1 cellular context compared by ENCODE assay signal in the genomic region with DNA sequence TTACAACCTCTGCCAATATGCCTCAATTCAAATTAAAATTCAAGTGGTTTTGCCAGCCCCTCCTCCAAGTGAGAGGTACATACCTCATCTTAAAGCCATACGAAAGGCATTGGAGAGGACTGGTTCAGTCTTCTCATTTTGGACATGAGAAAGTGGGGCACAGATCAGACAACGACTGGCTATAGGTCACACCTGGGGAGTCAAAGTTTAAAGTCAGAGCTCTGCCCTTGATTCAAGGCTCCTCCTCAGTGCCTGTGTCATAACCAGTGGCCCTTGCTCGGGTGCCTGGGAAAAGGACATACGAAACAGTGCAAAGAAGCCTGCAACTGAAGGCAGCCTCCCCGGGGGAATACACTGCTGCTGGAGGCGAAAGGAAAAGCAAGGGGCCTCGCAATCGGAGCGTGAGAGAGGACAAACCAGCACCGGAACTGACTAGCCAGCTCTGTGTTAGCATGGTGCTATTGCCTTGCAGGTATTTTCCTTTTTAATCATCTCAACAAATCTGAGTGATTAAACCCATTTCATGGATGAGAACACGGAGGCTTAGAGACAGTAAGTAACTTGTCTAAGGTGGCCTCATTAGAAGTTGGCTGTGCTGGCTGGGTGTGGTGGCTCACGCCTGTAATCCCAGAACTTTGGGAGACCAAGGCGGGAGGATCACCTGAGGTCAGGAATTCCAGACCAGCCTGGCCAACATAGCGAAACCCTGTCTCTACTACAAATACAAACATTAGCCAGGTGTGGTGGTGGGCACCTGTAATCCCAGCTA.
TF ChIP-seq lines count a peak whose summit lies in the region.

No MANE protein-coding gene starts in this region.

TF ChIP-seq in IMR-90, 13 proteins besides CTCF, POLR2A, EP300 and RAD21:
- no peak for TF ChIP-seq USF2 (IDR thresholded peaks at IDR 0.05; ENCODE audit: low read depth, low read length)
- no peak for TF ChIP-seq MAFK (IDR thresholded peaks at IDR 0.05; ENCODE audit: low read depth, low read length)
- TF ChIP-seq NFE2L2 (IDR thresholded peaks at IDR 0.05; ENCODE audit: low read depth, low read length) = no peak
- no peak for TF ChIP-seq RCOR1 (IDR thresholded peaks at IDR 0.05; ENCODE audit: insufficient replicate concordance, low read length)
- TF ChIP-seq CEBPB (IDR thresholded peaks at IDR 0.05; ENCODE audit: low read depth, low read length) = no peak
- no peak for TF ChIP-seq MXI1 (IDR thresholded peaks at IDR 0.05; ENCODE audit: borderline replicate concordance, low read depth, low read length)
- TF ChIP-seq CHD1 (IDR thresholded peaks at IDR 0.05; ENCODE audit: low read depth, low read length) = no peak
- TF ChIP-seq BHLHE40 (IDR thresholded peaks at IDR 0.05; ENCODE audit: low read depth, low read length) = no peak
- TF ChIP-seq MAZ (IDR thresholded peaks at IDR 0.05; ENCODE audit: borderline replicate concordance, low read depth, low read length) = no peak
- no peak for TF ChIP-seq SMC3 (IDR thresholded peaks at IDR 0.05; ENCODE audit: low read depth, low read length)
- no peak for TF ChIP-seq FOS (IDR thresholded peaks at IDR 0.05; ENCODE audit: low read depth, low read length)
- TF ChIP-seq, protein P1, sequence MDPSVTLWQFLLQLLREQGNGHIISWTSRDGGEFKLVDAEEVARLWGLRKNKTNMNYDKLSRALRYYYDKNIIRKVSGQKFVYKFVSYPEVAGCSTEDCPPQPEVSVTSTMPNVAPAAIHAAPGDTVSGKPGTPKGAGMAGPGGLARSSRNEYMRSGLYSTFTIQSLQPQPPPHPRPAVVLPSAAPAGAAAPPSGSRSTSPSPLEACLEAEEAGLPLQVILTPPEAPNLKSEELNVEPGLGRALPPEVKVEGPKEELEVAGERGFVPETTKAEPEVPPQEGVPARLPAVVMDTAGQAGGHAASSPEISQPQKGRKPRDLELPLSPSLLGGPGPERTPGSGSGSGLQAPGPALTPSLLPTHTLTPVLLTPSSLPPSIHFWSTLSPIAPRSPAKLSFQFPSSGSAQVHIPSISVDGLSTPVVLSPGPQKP (IDR thresholded peaks at IDR 0.05; ENCODE audit: borderline replicate concordance, low read depth, low read length) = no peak
- TF ChIP-seq RFX5 (IDR thresholded peaks at IDR 0.05; ENCODE audit: low read depth, low read length) = no peak
